ENCODE assay signal across 30 cellular contexts in the genomic region with DNA sequence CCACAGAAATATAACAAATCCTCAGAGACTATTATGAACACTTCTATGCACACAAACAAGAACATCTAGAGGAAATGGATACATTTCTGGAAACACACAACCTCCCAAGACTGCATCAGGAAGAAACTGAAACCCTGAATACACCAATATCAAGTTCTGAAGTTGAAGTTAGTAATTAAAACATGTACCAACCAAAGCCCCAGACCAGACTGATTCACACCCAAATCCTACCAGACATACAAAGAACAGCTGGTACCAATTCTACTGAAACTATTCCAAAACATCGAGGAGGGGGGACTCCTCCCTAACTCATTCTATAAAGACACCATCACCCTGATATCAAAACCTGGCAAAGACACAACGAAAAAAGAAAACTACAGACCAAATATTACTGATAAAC.
"Had no signal": no experiment of that assay in that cellular context is flagged by ENCODE, and none has a peak within 500 bp of the region (broad histone marks: within the 10 kb centered on the region; RNA-seq: fewer than 3 reads in every experiment).

No MANE protein-coding gene starts in this region.

- H3K36me3 ChIP-seq: ovary, right lobe of liver, sigmoid colon, stomach, thoracic aorta, thyroid gland, transverse colon, upper lobe of right lung, uterus had no signal

- H3K4me3 Mint-ChIP-seq: naive B cell; naive thymus-derived CD8-positive, alpha-beta T cell; natural killer cell treated with Interleukin-12 subunit alpha and Interleukin-12 subunit beta and Interleukin-15 and Interleukin-18, amount 100 ng/mL, for 72 hours; nephron progenitor cell; neural crest cell; stimulated activated effector memory CD8-positive, alpha-beta T cell treated with anti-CD3 and anti-CD28 coated beads, Interleukin-12 subunit alpha, Interleukin-12 subunit beta, amount 100 ng/mL, for 72 hours; stimulated activated naive B cell treated with anti-CD40 and anti-IgM and Interleukin-4, amounts not matched to agents 10 μg/mL and 1 μg/mL and 100 μg/mL, for 72 hours; stimulated activated naive CD8-positive, alpha-beta T cell treated with anti-CD3 and anti-CD28 coated beads, Interleukin-15, Interleukin-2, amounts not matched to agents 100 ng/mL and 50 ng/mL, for 24 hours; type B pancreatic cell had no signal

- H3K4me3 ChIP-seq: ovary, psoas muscle, right lobe of liver, sigmoid colon, stomach, thoracic aorta, thyroid gland, transverse colon, upper lobe of right lung, uterus had no signal

- H2AFZ ChIP-seq: parathyroid adenoma had no signal

- DNase-seq: naive B cell; naive thymus-derived CD8-positive, alpha-beta T cell; nephron progenitor cell; occipital lobe; ovary; posterior cingulate gyrus; psoas muscle; right cardiac atrium; right lobe of liver; sigmoid colon; small intestine; stimulated activated CD4-positive, alpha-beta T cell treated with anti-CD3 and anti-CD28 coated beads, Interleukin-15, amount 100 ng/mL, for 24 hours; stimulated activated CD4-positive, alpha-beta T cell treated with anti-CD3 and anti-CD28 coated beads, Interleukin-2, amount 100 ng/mL, for 24 hours; stimulated activated CD4-positive, alpha-beta T cell treated with anti-CD3 and anti-CD28 coated beads, Interleukin-2, amount 100 ng/mL, for 48 hours; stimulated activated CD4-positive, alpha-beta T cell treated with anti-CD3 and anti-CD28 coated beads, Interleukin-4, amount 100 ng/mL, for 24 hours; stimulated activated naive B cell treated with anti-CD40 and anti-IgM and Interleukin-4, amounts not matched to agents 10 μg/mL and 1 μg/mL and 100 μg/mL, for 72 hours; stimulated activated naive CD4-positive, alpha-beta T cell treated with Interleukin-2 at 50 U/mL for 16 hours; stomach; thyroid gland; transverse colon; upper lobe of right lung; uterus had no signal

- H3K9me3 ChIP-seq: ovary, right lobe of liver, sigmoid colon, thoracic aorta, thyroid gland, transverse colon, upper lobe of right lung, uterus had no signal

- H3K27me3 Mint-ChIP-seq: progenitor cell of endocrine pancreas had no signal

- H3K27me3 ChIP-seq: ovary, right lobe of liver, sigmoid colon, stomach, thyroid gland, transverse colon, upper lobe of right lung, uterus had no signal

- H3K36me3 Mint-ChIP-seq: naive B cell; naive thymus-derived CD8-positive, alpha-beta T cell; natural killer cell treated with Interleukin-12 subunit alpha and Interleukin-12 subunit beta and Interleukin-15 and Interleukin-18, amount 100 ng/mL, for 72 hours; stimulated activated effector memory CD8-positive, alpha-beta T cell treated with anti-CD3 and anti-CD28 coated beads, Interleukin-12 subunit alpha, Interleukin-12 subunit beta, amount 100 ng/mL, for 72 hours; stimulated activated naive B cell treated with anti-CD40 and anti-IgM and Interleukin-4, amounts not matched to agents 10 μg/mL and 1 μg/mL and 100 μg/mL, for 72 hours; type B pancreatic cell had no signal

- H3K27ac Mint-ChIP-seq: naive thymus-derived CD8-positive, alpha-beta T cell; natural killer cell treated with Interleukin-12 subunit alpha and Interleukin-12 subunit beta and Interleukin-15 and Interleukin-18, amount 100 ng/mL, for 72 hours; nephron progenitor cell; progenitor cell of endocrine pancreas; stimulated activated effector memory CD8-positive, alpha-beta T cell treated with anti-CD3 and anti-CD28 coated beads, Interleukin-12 subunit alpha, Interleukin-12 subunit beta, amount 100 ng/mL, for 72 hours; stimulated activated naive B cell treated with anti-CD40 and anti-IgM and Interleukin-4, amounts not matched to agents 10 μg/mL and 1 μg/mL and 100 μg/mL, for 72 hours; stimulated activated naive CD8-positive, alpha-beta T cell treated with anti-CD3 and anti-CD28 coated beads, Interleukin-15, Interleukin-2, amounts not matched to agents 100 ng/mL and 50 ng/mL, for 24 hours; type B pancreatic cell had no signal

- H3K79me2 ChIP-seq: parathyroid adenoma had no signal

- H3K9me3 Mint-ChIP-seq: natural killer cell treated with Interleukin-12 subunit alpha and Interleukin-12 subunit beta and Interleukin-15 and Interleukin-18, amount 100 ng/mL, for 72 hours; stimulated activated effector memory CD8-positive, alpha-beta T cell treated with anti-CD3 and anti-CD28 coated beads, Interleukin-12 subunit alpha, Interleukin-12 subunit beta, amount 100 ng/mL, for 72 hours; stimulated activated naive CD8-positive, alpha-beta T cell treated with anti-CD3 and anti-CD28 coated beads, Interleukin-15, Interleukin-2, amounts not matched to agents 100 ng/mL and 50 ng/mL, for 24 hours; type B pancreatic cell had no signal

- H3K27ac ChIP-seq: ovary, parathyroid adenoma, psoas muscle, right lobe of liver, sigmoid colon, stomach, thoracic aorta, thyroid gland, transverse colon, upper lobe of right lung, uterus had no signal

- H3K9ac ChIP-seq: parathyroid adenoma had no signal

- H3K4me1 ChIP-seq: psoas muscle, right lobe of liver, sigmoid colon, stomach, transverse colon, upper lobe of right lung, uterus had no signal

- H3K4me1 Mint-ChIP-seq: naive B cell; naive thymus-derived CD8-positive, alpha-beta T cell; nephron progenitor cell; neural crest cell; stimulated activated effector memory CD8-positive, alpha-beta T cell treated with anti-CD3 and anti-CD28 coated beads, Interleukin-12 subunit alpha, Interleukin-12 subunit beta, amount 100 ng/mL, for 72 hours; stimulated activated naive B cell treated with anti-CD40 and anti-IgM and Interleukin-4, amounts not matched to agents 10 μg/mL and 1 μg/mL and 100 μg/mL, for 72 hours had no signal
